Comparison of ENCODE assay signal across 12 cellular contexts in the genomic region with DNA sequence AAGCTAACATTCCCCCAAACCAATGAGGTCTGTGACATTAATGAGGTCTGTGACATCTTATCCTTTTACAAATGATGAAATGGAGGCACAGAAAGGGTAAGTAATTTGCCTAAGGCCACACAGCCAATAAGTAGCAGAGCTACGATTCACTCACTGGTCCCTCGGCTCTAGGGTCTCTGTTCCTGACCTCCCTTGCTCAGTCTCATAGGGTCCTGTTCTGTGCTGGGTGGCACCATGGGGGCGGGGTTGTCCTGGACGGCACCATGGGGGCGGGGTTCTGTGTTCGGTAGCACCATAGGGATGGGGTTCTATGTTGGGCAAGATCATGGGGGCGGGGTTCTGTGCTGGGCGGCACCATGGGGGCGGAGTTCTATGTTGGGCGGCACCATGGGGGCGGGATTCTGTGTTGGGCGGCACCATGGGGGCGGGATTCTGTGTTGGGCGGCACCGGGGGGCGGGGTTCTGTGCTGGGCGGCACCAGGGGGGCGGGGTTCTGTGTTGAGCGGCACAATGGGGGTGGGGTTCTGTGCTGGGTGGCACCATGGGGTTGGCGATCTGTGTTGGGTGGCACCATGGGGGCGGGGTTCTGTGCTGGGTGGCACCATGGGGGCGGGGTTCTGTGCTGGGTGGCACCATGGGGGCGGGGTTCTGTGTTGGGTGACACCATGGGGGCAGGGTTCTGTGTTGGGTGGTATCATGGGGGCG. TPM values are rescaled to one million over a fixed set of nuclear protein-coding genes. Genes with fewer than 3 reads are reported as not detected.
A peak's percentile ranks its signal among the peaks of the same experiment; 100 is the strongest.
DNase-seq lines count a peak whose midpoint lies in the region; ATAC-seq, FAIRE-seq and TF ChIP-seq lines count a peak whose summit lies in the region.
"Had no signal": no experiment of that assay in that cellular context is flagged by ENCODE, and none has a peak within 500 bp of the region (broad histone marks: within the 10 kb centered on the region; RNA-seq: fewer than 3 reads in every experiment).

No MANE protein-coding gene starts in this region.

- H3K4me1 ChIP-seq in small intestine (ENCODE audit: control insufficient read depth in 2 of 2, insufficient read depth in 1 of 2, low read depth in 1 of 2, low read length in 1 of 2), result peaks cover 0 to 3% of the 10 kb centered on the region in 2 donors

- H3K4me3 Mint-ChIP-seq in type B pancreatic cell, result no peak overlapping the region
- H3K4me3 Mint-ChIP-seq: activated naive CD4-positive, alpha-beta T cell treated with anti-CD3 and anti-CD28 coated beads, Interleukin-2, amount 50 U/mL, for 24 hours; T-helper 2 cell treated with Interferon-gamma antibody and Interleukin-4, amounts not matched to agents 5 μg/mL and 100 μg/mL, for 36 hours had no signal

- no peak for FAIRE-seq in small intestine (lab: Jason Lieb, UNC)

- H3K27me3 ChIP-seq in small intestine (ENCODE audit: control insufficient read depth in 2 of 2, insufficient read depth in 2 of 2, low read length in 2 of 2), result no peaks in the 10 kb centered on the region

- no peaks in the 10 kb centered on the region for H3K36me3 ChIP-seq in small intestine (ENCODE audit: control insufficient read depth in 2 of 2, insufficient read depth in 2 of 2, low read length in 2 of 2)

- no peak overlapping the region for H3K27ac ChIP-seq in small intestine (ENCODE audit: low read depth in 1 of 2, low read length in 1 of 2)

- H3K9me3 Mint-ChIP-seq in type B pancreatic cell, result no peaks in the 10 kb centered on the region
- H3K9me3 Mint-ChIP-seq: activated naive CD4-positive, alpha-beta T cell treated with anti-CD3 and anti-CD28 coated beads, Interleukin-2, amount 50 U/mL, for 24 hours; T-helper 2 cell treated with Interferon-gamma antibody and Interleukin-4, amounts not matched to agents 5 μg/mL and 100 μg/mL, for 36 hours had no signal

- H3K4me1 Mint-ChIP-seq in type B pancreatic cell (ENCODE audit: unreplicated experiment), result peaks cover 5% of the 10 kb centered on the region

- ATAC-seq in activated CD4-positive, CD25-positive, alpha-beta regulatory T cell treated with anti-CD3 and anti-CD28 coated beads, Interleukin-2, amount 50 U/mL, for 24 hours, result no peak

- DNase-seq in activated CD4-positive, CD25-positive, alpha-beta regulatory T cell treated with anti-CD3 and anti-CD28 coated beads, Interleukin-2, amount 50 U/mL, for 72 hours, result peak; percentile 43
- peak; percentile 8 for DNase-seq in NCI-H69 (lab: John Stamatoyannopoulos, UW)
- peak; percentile 18 for DNase-seq in activated naive CD4-positive, alpha-beta T cell treated with anti-CD3 and anti-CD28 coated beads, Interleukin-2, amount 50 U/mL, for 16 hours
- DNase-seq in small intestine, result peak; percentile 19
- no peak for DNase-seq in foreskin fibroblast
- no peak for DNase-seq in NCI-H1105 (lab: John Stamatoyannopoulos, UW)
- no peak for DNase-seq in type B pancreatic cell (ENCODE audit: extremely low spot score, unreplicated experiment)
- DNase-seq: NK-92 treated with Interleukin-12 subunit alpha and Interleukin-12 subunit beta, amount 100 ng/mL, for 24 hours had no signal

- H3K27ac Mint-ChIP-seq in type B pancreatic cell, result no peak overlapping the region
- H3K27ac Mint-ChIP-seq: activated naive CD4-positive, alpha-beta T cell treated with anti-CD3 and anti-CD28 coated beads, Interleukin-2, amount 50 U/mL, for 24 hours; T-helper 2 cell treated with Interferon-gamma antibody and Interleukin-4, amounts not matched to agents 5 μg/mL and 100 μg/mL, for 36 hours had no signal

- no peaks in the 10 kb centered on the region for H3K9me3 ChIP-seq in small intestine (ENCODE audit: control insufficient read depth, low read depth)

- WGBS in small intestine, 3 donors, result 88 to 92% (median 90%) methylated on average over 20 to 24 of the region's 24 CpGs

- H3K36me3 Mint-ChIP-seq in type B pancreatic cell, result peaks cover 6% of the 10 kb centered on the region

- H3K27me3 Mint-ChIP-seq in type B pancreatic cell, result no peaks in the 10 kb centered on the region
- H3K27me3 Mint-ChIP-seq: activated naive CD4-positive, alpha-beta T cell treated with anti-CD3 and anti-CD28 coated beads, Interleukin-2, amount 50 U/mL, for 24 hours; progenitor cell of endocrine pancreas had no signal

- TF ChIP-seq CTCF in foreskin fibroblast (IDR thresholded peaks at IDR 0.05; ENCODE audit: low read depth, low read length) (no peak), type B pancreatic cell (conservative IDR thresholded peaks at IDR 0.05) (no peak)

- H3K4me3 ChIP-seq in small intestine (ENCODE audit: low read depth in 1 of 2, low read length in 2 of 2) (no peak overlapping the region), foreskin fibroblast (ENCODE audit: low read depth in 1 of 2, low read length in 2 of 2) (no peak overlapping the region)

RNA-seq across cellular contexts. Expression of a gene that starts 55.6 kb away (rescaled TPM):
- 10 to 100 TPM; 29.2 to 50.6 (median 33.1) TPM for polyA plus RNA-seq in small intestine
- 112 and 136 TPM in 2 replicates for total RNA-seq in type B pancreatic cell (ENCODE audit: low replicate concordance)

Comparison
In these comparisons a context has a peak if more than half of its experiments do, and no peak if none do; other contexts are left out.
1. DNase-seq: peak in activated CD4-positive, CD25-positive, alpha-beta regulatory T cell treated with anti-CD3 and anti-CD28 coated beads, Interleukin-2, amount 50 U/mL, for 72 hours (single experiment), NCI-H69 (single experiment), activated naive CD4-positive, alpha-beta T cell treated with anti-CD3 and anti-CD28 coated beads, Interleukin-2, amount 50 U/mL, for 16 hours (single experiment) and small intestine (single experiment); none in foreskin fibroblast (0 of 2), NCI-H1105 (single experiment) and type B pancreatic cell (single experiment).